ENCODE assay signal across 9 cellular contexts in the genomic region with DNA sequence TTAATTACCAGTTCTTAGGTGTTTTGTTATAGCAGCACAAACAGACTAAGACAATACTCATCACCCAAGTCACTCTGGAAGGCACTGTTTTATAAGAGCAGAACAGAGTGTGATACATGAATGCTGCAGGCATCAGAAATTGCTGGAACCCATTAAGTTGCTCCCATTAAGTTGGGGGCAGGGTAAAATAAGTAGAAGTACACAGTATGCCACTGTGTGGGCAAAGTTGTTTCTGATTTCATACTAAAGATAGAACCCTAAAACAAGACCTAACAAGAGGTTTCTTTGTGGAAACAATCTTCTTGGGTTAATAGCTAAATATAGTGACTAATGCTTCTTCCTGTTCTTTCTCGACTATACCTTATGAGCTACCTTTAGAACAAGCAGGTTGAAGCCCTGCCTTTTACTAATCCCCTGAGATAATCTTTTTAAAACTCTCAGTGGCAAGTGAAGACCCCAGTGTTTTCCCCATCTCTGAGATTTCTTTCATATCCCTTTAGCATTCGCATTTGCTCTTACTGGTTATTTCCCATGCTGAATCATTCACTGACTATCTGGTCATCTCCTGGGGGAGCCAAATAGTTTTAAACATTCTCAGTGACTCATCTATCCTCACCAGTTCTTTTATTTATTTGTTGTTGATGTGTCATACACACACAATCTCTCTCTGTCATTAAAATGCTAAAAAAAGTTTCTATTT. TPM values are rescaled to one million over a fixed set of nuclear protein-coding genes. Genes with fewer than 3 reads are reported as not detected.
DNase-seq lines count a peak whose midpoint lies in the region; ATAC-seq and TF ChIP-seq lines count a peak whose summit lies in the region.
"Had no signal": no experiment of that assay in that cellular context is flagged by ENCODE, and none has a peak within 500 bp of the region (broad histone marks: within the 10 kb centered on the region; RNA-seq: fewer than 3 reads in every experiment).

No MANE protein-coding gene starts in this region.

- peaks cover 0 to 5% (median 0%) of the 10 kb centered on the region in 7 donors for H3K9me3 Mint-ChIP-seq in CD14-positive monocyte

- no peak for TF ChIP-seq POLR2A in prostate gland (IDR thresholded peaks at IDR 0.05)

- peaks cover 1 to 3% (median 2%) of the 10 kb centered on the region in 3 donors for H3K27me3 Mint-ChIP-seq in CD14-positive monocyte (ENCODE audit: low read depth in 3 of 3)
- H3K27me3 Mint-ChIP-seq: B cell had no signal

- no peaks in the 10 kb centered on the region for H3K9me3 ChIP-seq in prostate gland

- DNase-seq in SIG-M5 treated with dmso at 0.1 percent for 504 hours (lab: John Stamatoyannopoulos, UW; ENCODE audit: unreplicated experiment) (peak; percentile 34), SIG-M5 (lab: John Stamatoyannopoulos, UW) (no peak), amniotic epithelial cell (ENCODE audit: low read depth) (peak; percentile 97), prostate gland (ENCODE audit: low spot score) (no peak), CD14-positive monocyte (ENCODE audit: low spot score) (no peak)
- no peak for DNase-seq in stimulated activated naive CD4-positive, alpha-beta T cell (lab: John Stamatoyannopoulos, UW)
- DNase-seq in stimulated activated CD4-positive, alpha-beta T cell treated with anti-CD3 and anti-CD28 coated beads, Interleukin-4, amount 100 ng/mL, for 1 hour: no peak

- intact Hi-C loops in prostate gland (cut with DNase I) (no loop called here), CD14-positive monocyte (cut with micrococcal nuclease) (no loop called here)

- H3K27ac ChIP-seq in prostate gland: peak overlapping the region; percentile 58 to 64

- no peaks in the 10 kb centered on the region for H3K4me1 ChIP-seq in prostate gland (replicated peaks)

- no peak for TF ChIP-seq CTCF in prostate gland (IDR thresholded peaks at IDR 0.05)
- no peak for TF ChIP-seq CTCF in CD14-positive monocyte (IDR thresholded peaks at IDR 0.05)

- H3K4me3 ChIP-seq in prostate gland: no peak overlapping the region

- no peaks in the 10 kb centered on the region for H3K36me3 ChIP-seq in prostate gland

- no peaks in the 10 kb centered on the region for H3K27me3 ChIP-seq in prostate gland (replicated peaks; ENCODE audit: insufficient read depth)

- no peak overlapping the region for H3K4me3 Mint-ChIP-seq in CD14-positive monocyte
- H3K4me3 Mint-ChIP-seq: B cell had no signal

- ATAC-seq in HG03045 (IDR thresholded peaks at IDR 0.05; ENCODE audit: unreplicated experiment): peak; percentile 76

- H3K27ac Mint-ChIP-seq in CD14-positive monocyte: no peak overlapping the region
- H3K27ac Mint-ChIP-seq: B cell had no signal

- no peaks in the 10 kb centered on the region for H3K36me3 Mint-ChIP-seq in CD14-positive monocyte

- H3K4me1 Mint-ChIP-seq in CD14-positive monocyte: no peaks in the 10 kb centered on the region

- WGBS in prostate gland: 18% methylated on average over 2 of the region's 2 CpGs

RNA-seq across cellular contexts. Expression of a gene that starts 52.3 kb away (rescaled TPM):
- total RNA-seq in prostate gland: 100 to 1,000 TPM; 125 to 273 TPM
- under 1 TPM; 0.18 to 0.22 TPM for polyA plus RNA-seq in CD14-positive monocyte

RNA-seq across cellular contexts. Expression of a gene that starts 52.4 kb away (rescaled TPM):
- total RNA-seq in prostate gland: 10 to 100 TPM; 38.9 to 42.4 TPM
- polyA plus RNA-seq in CD14-positive monocyte: 10 to 100 TPM; 11.2 to 12.2 TPM

Comparison
In these comparisons a context has a peak if more than half of its experiments do, and no peak if none do; other contexts are left out.
1. DNase-seq: peak in SIG-M5 treated with dmso at 0.1 percent for 504 hours (single experiment) and amniotic epithelial cell (single experiment); none in SIG-M5 (single experiment), prostate gland (single experiment), stimulated activated naive CD4-positive, alpha-beta T cell (0 of 6), stimulated activated CD4-positive, alpha-beta T cell treated with anti-CD3 and anti-CD28 coated beads, Interleukin-4, amount 100 ng/mL, for 1 hour (single experiment) and CD14-positive monocyte (single experiment).